In the genomic region with DNA sequence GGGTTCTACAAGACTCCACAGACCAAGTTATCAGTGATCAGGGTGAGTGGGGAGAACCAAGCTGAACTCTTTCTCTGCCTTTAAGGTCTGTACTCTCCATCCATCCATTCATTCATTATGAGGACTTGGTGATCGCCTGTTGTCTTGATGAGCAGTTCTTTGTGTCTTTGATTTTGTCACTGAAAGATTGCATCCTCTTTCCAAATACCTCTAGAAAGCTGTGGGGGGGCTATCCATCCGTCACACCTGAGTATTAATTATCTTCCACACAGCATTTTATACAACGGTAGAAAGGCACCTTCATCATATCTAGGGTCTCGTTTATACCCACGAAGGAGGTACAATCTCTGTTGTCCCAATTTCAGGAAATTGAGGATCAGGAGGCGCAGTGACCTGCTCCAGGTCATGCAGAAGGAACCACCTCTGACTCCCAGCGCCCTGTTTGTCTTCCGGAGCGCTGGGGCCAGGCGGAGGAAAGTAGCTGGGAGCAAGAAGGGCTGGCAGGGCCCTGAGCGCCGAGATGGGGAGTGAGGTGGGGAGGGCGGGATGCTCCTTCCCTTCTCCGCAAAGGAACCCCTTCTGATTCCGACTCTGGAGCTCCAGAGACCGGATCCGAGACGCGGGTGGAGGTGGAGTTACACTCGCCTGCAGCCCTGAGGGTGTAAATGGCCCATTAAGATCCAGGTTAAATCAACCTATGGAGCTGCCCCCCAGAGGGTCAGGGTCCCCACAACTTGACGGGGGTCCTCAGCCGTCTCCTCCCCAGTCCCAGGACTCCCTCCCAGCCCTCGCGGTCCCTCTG, we compare ENCODE assay signal across 8 cellular contexts. TPM values are rescaled to one million over a fixed set of nuclear protein-coding genes. Genes with fewer than 3 reads are reported as not detected.
DNase-seq lines count a peak whose midpoint lies in the region; ATAC-seq, FAIRE-seq and TF ChIP-seq lines count a peak whose summit lies in the region.

No MANE protein-coding gene starts in this region.

- intact Hi-C loops in HepG2 (cut with micrococcal nuclease; ENCODE audit: unreplicated experiment) = loop anchor here (2.0 to 10.0 kb wide), 2 partner anchors 125 to 421 kb away; partner anchors contain the start of gene HAPSTR1
- intact Hi-C loops in tibial artery (cut with DNase I; ENCODE audit: low total_unique reads) = loop anchor here (5.0 to 10.0 kb wide), 3 partner anchors 121 to 411 kb away; partner anchors contain the start of genes CARHSP1, PMM2 and TMEM186

- H2AFZ ChIP-seq in astrocyte (ENCODE audit: low read depth, low read length) (peak overlapping the region; percentile 86), HepG2 (ENCODE audit: low read length) (peak overlapping the region; percentile 49)

- TF ChIP-seq POLR2A in HepG2 (IDR thresholded peaks at IDR 0.05; ENCODE audit: insufficient read depth in 1 of 2, low read depth in 2 of 2, low read length in 2 of 2) = peak in 1 of 2 experiments; percentile 7; a peak in 2 of 4 replicates

- H3K36me3 ChIP-seq in astrocyte (ENCODE audit: insufficient read depth, low read length) (no peaks in the 10 kb centered on the region), HepG2 (replicated peaks in 1 of 2; ENCODE audit: control insufficient read depth in 1 of 2, insufficient read depth in 2 of 2, low read length in 2 of 2) (no peaks in the 10 kb centered on the region), tibial artery (peaks cover 0 to 6% (median 0%) of the 10 kb centered on the region in 3 donors)

- H3K4me2 ChIP-seq in astrocyte (ENCODE audit: low read length) (peak overlapping the region; percentile 88), HepG2 (ENCODE audit: low read depth, low read length) (peak overlapping the region; percentile 89)

- in situ Hi-C loops in HepG2 (cut with HindIII; ENCODE audit: extremely low pct_ligation_motif_present, low pct_unique_long_range_greater_than_20kb) = loop anchor here (25.0 kb wide), 1 partner anchor 213 kb away; the partner anchor contains the start of gene LITAFD

- H3K9ac ChIP-seq in astrocyte (ENCODE audit: low read length) (peak overlapping the region; percentile 62), HepG2 (ENCODE audit: insufficient read depth, low read depth, low read length) (peak overlapping the region; percentile 56)

- POLR2A ChIA-PET in HepG2 (lab: Yijun Ruan, JAX) = interaction anchor here (1.1 to 1.4 kb wide), 4 partner anchors 8 to 195 kb away, joined by 4 to 5 read pairs (median 4); partner anchors contain the start of gene CARHSP1

- H3K9me3 ChIP-seq in astrocyte (ENCODE audit: insufficient read depth, low read depth, low read length) = no peaks in the 10 kb centered on the region
- H3K9me3 ChIP-seq in HepG2 (ENCODE audit: low read length) = no peaks in the 10 kb centered on the region
- H3K9me3 ChIP-seq in tibial artery = no peaks in the 10 kb centered on the region

- FAIRE-seq in astrocyte (lab: Jason Lieb, UNC) (no peak), HepG2 (lab: Jason Lieb, UNC) (no peak)

- no peak overlapping the region for H3K27ac Mint-ChIP-seq in astrocyte (ENCODE audit: unreplicated experiment)

- H3K27ac ChIP-seq in astrocyte (ENCODE audit: low read depth, low read length) = no peak overlapping the region
- peak overlapping the region; percentile 11 for H3K27ac ChIP-seq in HepG2 (ENCODE audit: extremely low read length, insufficient read depth, low read length)
- H3K27ac ChIP-seq in tibial artery = peak overlapping the region; percentile 39 to 66

- H4K20me1 ChIP-seq in astrocyte (ENCODE audit: insufficient read depth, low read length) = peaks cover 12% of the 10 kb centered on the region
- peaks cover 6% of the 10 kb centered on the region; the same call in 1 of the 2 replicates for H4K20me1 ChIP-seq in HepG2 (ENCODE audit: insufficient read depth, low read length)

- no peaks in the 10 kb centered on the region for H3K36me3 Mint-ChIP-seq in astrocyte (ENCODE audit: low read depth, unreplicated experiment)

- H3K79me2 ChIP-seq in astrocyte (ENCODE audit: insufficient read depth, low read length) (no peaks in the 10 kb centered on the region), HepG2 (ENCODE audit: insufficient read depth, low read length) (peaks cover 21% of the 10 kb centered on the region)

- peaks cover 22% of the 10 kb centered on the region for H3K4me1 Mint-ChIP-seq in astrocyte (ENCODE audit: low read depth, unreplicated experiment)

- H3K4me1 ChIP-seq in astrocyte (ENCODE audit: insufficient read depth, low read length) (peaks cover 29% of the 10 kb centered on the region), HepG2 (ENCODE audit: insufficient read depth, low read length) (peaks cover 52% of the 10 kb centered on the region), tibial artery (peaks cover 0 to 17% (median 13%) of the 10 kb centered on the region in 4 donors)

- peak; percentile 32 for ATAC-seq in GM19025 (IDR thresholded peaks at IDR 0.05; ENCODE audit: low read depth, unreplicated experiment)
- peak; percentile 39 for ATAC-seq in HG03175 (IDR thresholded peaks at IDR 0.05; ENCODE audit: unreplicated experiment)
- ATAC-seq in HepG2 = peak; percentile 9

- CTCF ChIA-PET in HepG2 (lab: Yijun Ruan, JAX; ENCODE audit: low intra/inter-chr PET ratio, low total read pairs) = no interaction called here

- H3K4me3 ChIP-seq in AG09309 (ENCODE audit: control insufficient read depth, low read depth, low read length) (peak overlapping the region; percentile 49), astrocyte (ENCODE audit: insufficient read depth, low read depth, low read length) (peak overlapping the region; percentile 67), HepG2 (replicated peaks in 1 of 3; ENCODE audit: insufficient read depth in 1 of 3, low read depth in 2 of 3, low read length in 3 of 3) (peak overlapping the region; percentile 68 to 89 (median 81)), tibial artery (peak overlapping the region; percentile 70 to 71)

- peak overlapping the region; percentile 80 for H3K4me3 Mint-ChIP-seq in astrocyte (ENCODE audit: unreplicated experiment)

- H3K27me3 Mint-ChIP-seq in astrocyte (ENCODE audit: low read depth, unreplicated experiment) = peaks cover 7% of the 10 kb centered on the region

- TF ChIP-seq RAD21 in HepG2 (CRISPR knock-in tag; IDR thresholded peaks at IDR 0.05) = no peak

- H3K9me3 Mint-ChIP-seq in astrocyte (ENCODE audit: unreplicated experiment) = no peaks in the 10 kb centered on the region

- H3K27me3 ChIP-seq in astrocyte (ENCODE audit: insufficient read depth, low read length) = no peaks in the 10 kb centered on the region
- H3K27me3 ChIP-seq in HepG2 (ENCODE audit: control insufficient read depth in 1 of 2, insufficient read depth in 2 of 2, low read length in 2 of 2) = no peaks in the 10 kb centered on the region; a peak in 1 of 5 replicates
- H3K27me3 ChIP-seq in tibial artery = no peaks in the 10 kb centered on the region

- TF ChIP-seq EP300 in HepG2 (IDR thresholded peaks at IDR 0.05; ENCODE audit: low read depth in 2 of 2, low read length in 2 of 2) (no peak), HepG2 (CRISPR knock-in tag; IDR thresholded peaks at IDR 0.05; ENCODE audit: borderline replicate concordance) (no peak)

- TF ChIP-seq CTCF in AG09309 (IDR thresholded peaks at IDR 0.05; ENCODE audit: control insufficient read depth, insufficient read depth, low read depth, low read length, missing control alignments) = no peak
- TF ChIP-seq CTCF in astrocyte (IDR thresholded peaks at IDR 0.05; ENCODE audit: insufficient read depth, low read depth, low read length) = no peak
- no peak for TF ChIP-seq CTCF in HepG2 (CRISPR knock-in tag; IDR thresholded peaks at IDR 0.05)
- no peak for TF ChIP-seq CTCF in tibial artery (IDR thresholded peaks at IDR 0.05)

- DNase-seq in AG09309 (ENCODE audit: low read depth) = no peak
- no peak for DNase-seq in astrocyte (ENCODE audit: low read depth)
- DNase-seq in HepG2 (ENCODE audit: low spot score) = no peak
- no peak for DNase-seq in tibial artery
- no peak for DNase-seq in NK-92 treated with Interleukin-12 subunit alpha and Interleukin-12 subunit beta, amount 100 ng/mL, for 24 hours (lab: John Stamatoyannopoulos, UW)
- no peak for DNase-seq in NAMALWA (ENCODE audit: low spot score)

- TSS peak; percentile 65 for BruUV-seq in HepG2 (replicated peaks; lab: Mats Ljungman, UMichigan)

- 4% methylated on average over 20 of the region's 24 CpGs for WGBS in HepG2 (ENCODE audit: low lambda C conversion rate)

RNA-seq across cellular contexts. Expression of gene ABAT, which starts 0.6 kb away (rescaled TPM):
- total RNA-seq in astrocyte = 22.8 and 23.3 TPM in 2 replicates
- total RNA-seq in HepG2 (2016; rRNA removed; fragmentation: Illumina TruSeq; extraction: Trizol) = 97.3 and 123 TPM in 2 replicates
- 9.7 and 10.7 TPM in 2 replicates for total RNA-seq in HepG2 (2016; cell fraction: cytosol; rRNA removed; fragmentation: Illumina TruSeq; extraction: Trizol; ENCODE audit: low read depth)
- total RNA-seq in HepG2 (2016; cell fraction: insoluble cytoplasmic fraction; rRNA removed; fragmentation: Illumina TruSeq; extraction: Trizol) = 100 and 112 TPM in 2 replicates
- total RNA-seq in HepG2 (2016; cell fraction: membrane; rRNA removed; fragmentation: Illumina TruSeq; extraction: Trizol) = 29.4 and 30.9 TPM in 2 replicates
- total RNA-seq in HepG2 (2016; cell fraction: nucleus; rRNA removed; fragmentation: Illumina TruSeq; extraction: Trizol) = 61.8 and 69.4 TPM in 2 replicates
- polyA plus RNA-seq in HepG2 (2011; rRNA removed) = 47.6 and 55.0 TPM in 2 replicates
- 25.4 and 34.3 TPM in 2 replicates for polyA plus RNA-seq in HepG2 (2011; cell fraction: cytosol; rRNA removed)
- polyA plus RNA-seq in HepG2 (2011; cell fraction: nucleus; rRNA removed) = 65.2 and 68.0 TPM in 2 replicates
- polyA plus RNA-seq in HepG2 (2012) = 21.6 and 22.2 TPM in 2 replicates
- polyA plus RNA-seq in HepG2 (2016; cell fraction: cytosol; fragmentation: Illumina TruSeq; extraction: Trizol; ENCODE audit: low read depth) = 5.7 and 5.8 TPM in 2 replicates
- polyA plus RNA-seq in HepG2 (2016; cell fraction: insoluble cytoplasmic fraction; fragmentation: Illumina TruSeq; extraction: Trizol; ENCODE audit: low read depth) = 116 and 128 TPM in 2 replicates
- 15.2 TPM in 2 replicates for polyA plus RNA-seq in HepG2 (2016; cell fraction: membrane; fragmentation: Illumina TruSeq; extraction: Trizol; ENCODE audit: low read depth)
- polyA plus RNA-seq in HepG2 (2016; cell fraction: nucleus; fragmentation: Illumina TruSeq; extraction: Trizol; ENCODE audit: insufficient read depth, low read depth) = 101 and 108 TPM in 2 replicates
- polyA minus RNA-seq in HepG2 (2011; rRNA and poly(A)+ RNA removed; ENCODE audit: low replicate concordance) = 0.44 and 41.3 TPM in 2 replicates
- 24.2 and 32.3 TPM in 2 replicates for polyA minus RNA-seq in HepG2 (2011; cell fraction: cytosol; rRNA and poly(A)+ RNA removed)
- 32.1 and 39.7 TPM in 2 replicates for polyA minus RNA-seq in HepG2 (2011; cell fraction: nucleus; rRNA and poly(A)+ RNA removed)

RNA-seq across cellular contexts. Expression of gene METTL22, which starts 52.3 kb away (rescaled TPM):
- total RNA-seq in astrocyte (33.0 and 37.7 TPM in 2 replicates), HepG2 (2016; rRNA removed; fragmentation: Illumina TruSeq; extraction: Trizol) (23.3 and 36.2 TPM in 2 replicates)
- 48.3 and 64.6 TPM in 2 replicates for total RNA-seq in HepG2 (2016; cell fraction: cytosol; rRNA removed; fragmentation: Illumina TruSeq; extraction: Trizol; ENCODE audit: low read depth)
- total RNA-seq in HepG2 (2016; cell fraction: insoluble cytoplasmic fraction; rRNA removed; fragmentation: Illumina TruSeq; extraction: Trizol) = 19.9 and 37.6 TPM in 2 replicates
- 53.5 and 59.9 TPM in 2 replicates for total RNA-seq in HepG2 (2016; cell fraction: membrane; rRNA removed; fragmentation: Illumina TruSeq; extraction: Trizol)
- total RNA-seq in HepG2 (2016; cell fraction: nucleus; rRNA removed; fragmentation: Illumina TruSeq; extraction: Trizol) = 55.5 and 57.5 TPM in 2 replicates
- polyA plus RNA-seq in HepG2 (2011; rRNA removed) = 94.8 and 117 TPM in 2 replicates
- polyA plus RNA-seq in HepG2 (2011; cell fraction: cytosol; rRNA removed) = 72.4 and 79.6 TPM in 2 replicates
- polyA plus RNA-seq in HepG2 (2011; cell fraction: nucleus; rRNA removed) = 323 and 325 TPM in 2 replicates
- 36.8 and 41.4 TPM in 2 replicates for polyA plus RNA-seq in HepG2 (2012)
- polyA plus RNA-seq in HepG2 (2016; cell fraction: cytosol; fragmentation: Illumina TruSeq; extraction: Trizol; ENCODE audit: low read depth) = 50.0 and 66.7 TPM in 2 replicates
- polyA plus RNA-seq in HepG2 (2016; cell fraction: insoluble cytoplasmic fraction; fragmentation: Illumina TruSeq; extraction: Trizol; ENCODE audit: low read depth) = 23.8 and 27.8 TPM in 2 replicates
- 50.2 and 62.5 TPM in 2 replicates for polyA plus RNA-seq in HepG2 (2016; cell fraction: membrane; fragmentation: Illumina TruSeq; extraction: Trizol; ENCODE audit: low read depth)
- polyA plus RNA-seq in HepG2 (2016; cell fraction: nucleus; fragmentation: Illumina TruSeq; extraction: Trizol; ENCODE audit: insufficient read depth, low read depth) = 84.6 and 91.3 TPM in 2 replicates
- polyA minus RNA-seq in HepG2 (2011; rRNA and poly(A)+ RNA removed; ENCODE audit: low replicate concordance) = 102 and 146 TPM in 2 replicates
- polyA minus RNA-seq in HepG2 (2011; cell fraction: cytosol; rRNA and poly(A)+ RNA removed) = 28.3 and 29.5 TPM in 2 replicates
- polyA minus RNA-seq in HepG2 (2011; cell fraction: nucleus; rRNA and poly(A)+ RNA removed) = 139 and 160 TPM in 2 replicates
